In genomic region chr18:74271656-74272055, GRCh38 we compare ENCODE assay signal across 22 cellular contexts. TPM values are rescaled to one million over a fixed set of nuclear protein-coding genes. Genes with fewer than 3 reads are reported as not detected.
"Had no signal": no experiment of that assay in that cellular context is flagged by ENCODE, and none has a peak within 500 bp of the region (broad histone marks: within the 10 kb centered on the region; RNA-seq: fewer than 3 reads in every experiment).

No MANE protein-coding gene starts in this region.

- ATAC-seq: stimulated activated naive CD8-positive, alpha-beta T cell treated with anti-CD3 and anti-CD28 coated beads, Interleukin-15, amount 100 ng/mL, for 72 hours; T-cell had no signal

- H3K36me3 ChIP-seq: sigmoid colon, thyroid gland had no signal

- H3K9me3 ChIP-seq: psoas muscle, sigmoid colon, thyroid gland had no signal

- H3K27me3 ChIP-seq: sigmoid colon, thyroid gland had no signal

- H3K4me1 ChIP-seq: psoas muscle, thyroid gland had no signal

- H3K27ac ChIP-seq: psoas muscle, sigmoid colon, thyroid gland had no signal

- FAIRE-seq: astrocyte, colon, endometrium, islet of Langerhans had no signal

- H3K4me3 ChIP-seq: lung, psoas muscle, sigmoid colon, thyroid gland had no signal

- DNase-seq: activated CD4-positive, alpha-beta T cell treated with anti-CD3 and anti-CD28 coated beads, Interleukin-2, amount 50 U/mL, for 4 hours; activated CD4-positive, CD25-positive, alpha-beta regulatory T cell treated with anti-CD3 and anti-CD28 coated beads, Interleukin-2, amount 50 U/mL, for 72 hours; activated naive CD4-positive, alpha-beta T cell treated with anti-CD3 and anti-CD28 coated beads, Interleukin-2, amount 10 ng/mL, durations not matched to agents 7 days and 5 days; activated T-cell treated with anti-CD3 and anti-CD28 coated beads, Interleukin-2, amount 50 U/mL, for 1 hour; midbrain; psoas muscle; sigmoid colon; stimulated activated CD4-positive, alpha-beta T cell treated with anti-CD3 and anti-CD28 coated beads, Interleukin-1b, Interleukin-23, amount 100 ng/mL, for 48 hours; stimulated activated naive CD8-positive, alpha-beta T cell treated with anti-CD3 and anti-CD28 coated beads, Interleukin-15, amount 100 ng/mL, for 72 hours; T-cell; T-helper 9 cell; thyroid gland had no signal

RNA-seq across cellular contexts. Expression of gene C18orf63, which starts 44.0 kb away (rescaled TPM):
- total RNA-seq: astrocyte, cardiac septum, fibroblast of lung, neural crest cell, osteoblast, psoas muscle, sigmoid colon, T-cell, thyroid gland, urinary bladder had no signal
- polyA plus RNA-seq: fibroblast of lung, psoas muscle, sigmoid colon, urinary bladder had no signal
